Comparison of ENCODE assay signal across 8 cellular contexts in genomic region chr4:6658635-6659075, GRCh38. TPM values are rescaled to one million over a fixed set of nuclear protein-coding genes. Genes with fewer than 3 reads are reported as not detected.
DNase-seq lines count a peak whose midpoint lies in the region; ATAC-seq and TF ChIP-seq lines count a peak whose summit lies in the region.

No MANE protein-coding gene starts in this region.

- H3K4me1 ChIP-seq in gastroesophageal sphincter (peaks cover 0 to 16% (median 0%) of the 10 kb centered on the region in 3 donors), rectal smooth muscle tissue (ENCODE audit: control insufficient read depth, insufficient read depth, low read length) (no peaks in the 10 kb centered on the region), OCI-LY7 (ENCODE audit: insufficient read depth, low read length, poor library complexity, severe bottlenecking) (no peaks in the 10 kb centered on the region)

- H3K27ac Mint-ChIP-seq in activated T-helper 17 cell treated with anti-CD3 and anti-CD28 coated beads, Interleukin-2, amount 50 U/mL, for 72 hours, result no peak overlapping the region

- H3K36me3 ChIP-seq in gastroesophageal sphincter (no peaks in the 10 kb centered on the region), rectal smooth muscle tissue (ENCODE audit: control insufficient read depth, insufficient read depth, low read length) (no peaks in the 10 kb centered on the region), OCI-LY7 (ENCODE audit: insufficient read depth, low read length) (no peaks in the 10 kb centered on the region)

- H3K27me3 ChIP-seq in gastroesophageal sphincter (no peaks in the 10 kb centered on the region), rectal smooth muscle tissue (ENCODE audit: control insufficient read depth, insufficient read depth, low read length) (no peaks in the 10 kb centered on the region)

- no peak overlapping the region for H2AFZ ChIP-seq in OCI-LY7 (ENCODE audit: low read length)

- POLR2A ChIA-PET in OCI-LY7 (lab: Charles Lee), result no interaction called here

- TF ChIP-seq POLR2A in gastroesophageal sphincter (IDR thresholded peaks at IDR 0.05), result no peak

- no peaks in the 10 kb centered on the region for H3K9me3 ChIP-seq in gastroesophageal sphincter
- H3K9me3 ChIP-seq in OCI-LY7 (ENCODE audit: low read length), result no peaks in the 10 kb centered on the region

- ATAC-seq in GM19023 (IDR thresholded peaks at IDR 0.05; ENCODE audit: unreplicated experiment), result peak; percentile 71
- peak; percentile 90 for ATAC-seq in activated T-helper 17 cell treated with anti-CD3 and anti-CD28 coated beads, Interleukin-2, amount 50 U/mL, for 72 hours (replicated peaks)
- ATAC-seq in gastroesophageal sphincter, result peak; percentile 72
- ATAC-seq in GM21619 (IDR thresholded peaks at IDR 0.05; ENCODE audit: unreplicated experiment), result no peak

- WGBS in gastroesophageal sphincter (ENCODE audit: low coverage in 1 of 2), 2 donors, result 0% methylated on average over 1 of the region's 52 CpGs; no CpG with 5 or more reads in 1 of the 2 donors

- intact Hi-C loops in OCI-LY7 (cut with micrococcal nuclease; ENCODE audit: unreplicated experiment), result no loop called here

- H3K4me2 ChIP-seq in OCI-LY7 (ENCODE audit: low read length), result no peak overlapping the region

- no peak for TF ChIP-seq CTCF in gastroesophageal sphincter (IDR thresholded peaks at IDR 0.05)
- TF ChIP-seq CTCF in OCI-LY7 (conservative IDR thresholded peaks at IDR 0.05; ENCODE audit: low read length), result no peak

- BruUV-seq in OCI-LY7 (replicated peaks; lab: Mats Ljungman, UMichigan), result no TSS peak

- no peak overlapping the region for H3K9ac ChIP-seq in rectal smooth muscle tissue (ENCODE audit: low read length)

- H3K4me1 Mint-ChIP-seq in activated T-helper 17 cell treated with anti-CD3 and anti-CD28 coated beads, Interleukin-2, amount 50 U/mL, for 72 hours, result peaks cover 5% of the 10 kb centered on the region

- peak overlapping the region; percentile 30 to 55 for H3K4me3 ChIP-seq in gastroesophageal sphincter
- H3K4me3 ChIP-seq in rectal smooth muscle tissue (ENCODE audit: low read length), result peak overlapping the region; percentile 55
- no peak overlapping the region for H3K4me3 ChIP-seq in OCI-LY7 (ENCODE audit: low read depth, low read length, poor library complexity, severe bottlenecking)

- H3K4me3 Mint-ChIP-seq in activated T-helper 17 cell treated with anti-CD3 and anti-CD28 coated beads, Interleukin-2, amount 50 U/mL, for 72 hours, result peak overlapping the region; percentile 64

- H3K27me3 Mint-ChIP-seq in activated T-helper 17 cell treated with anti-CD3 and anti-CD28 coated beads, Interleukin-2, amount 50 U/mL, for 72 hours, result no peaks in the 10 kb centered on the region

- no peak for TF ChIP-seq EP300 in gastroesophageal sphincter (IDR thresholded peaks at IDR 0.05)

- H3K9me3 Mint-ChIP-seq in activated T-helper 17 cell treated with anti-CD3 and anti-CD28 coated beads, Interleukin-2, amount 50 U/mL, for 72 hours, result no peaks in the 10 kb centered on the region

- no peaks in the 10 kb centered on the region for H3K9me2 ChIP-seq in OCI-LY7 (ENCODE audit: insufficient read depth, low read length)

- no peak for DNase-seq in NCI-H1694 (lab: John Stamatoyannopoulos, UW)
- no peak for DNase-seq in OCI-LY7 (ENCODE audit: low spot score)
- DNase-seq in DMS 273 treated with DMSO at 0.1 percent for 48 hours (lab: John Stamatoyannopoulos, UW), result no peak

- no peaks in the 10 kb centered on the region for H4K20me1 ChIP-seq in OCI-LY7 (ENCODE audit: insufficient read depth, low read length)

- H3K36me3 Mint-ChIP-seq in activated T-helper 17 cell treated with anti-CD3 and anti-CD28 coated beads, Interleukin-2, amount 50 U/mL, for 72 hours (ENCODE audit: low read depth), result no peaks in the 10 kb centered on the region

- H3K27ac ChIP-seq in gastroesophageal sphincter, result peak overlapping the region; percentile 13 to 84 (median 75)
- peak overlapping the region; percentile 30 for H3K27ac ChIP-seq in rectal smooth muscle tissue (ENCODE audit: low read depth, low read length)
- H3K27ac ChIP-seq in OCI-LY7 (ENCODE audit: low read depth, low read length, poor library complexity, severe bottlenecking), result no peak overlapping the region

- no peaks in the 10 kb centered on the region for H3K79me2 ChIP-seq in OCI-LY7 (ENCODE audit: insufficient read depth, low read depth, low read length)

- CTCF ChIA-PET in OCI-LY7 (lab: Charles Lee; ENCODE audit: unreplicated experiment), result no interaction called here

RNA-seq across cellular contexts. Expression of gene MRFAP1, which starts 18.2 kb away (rescaled TPM):
- total RNA-seq in activated T-helper 17 cell treated with anti-CD3 and anti-CD28 coated beads, Interleukin-2, amount 50 U/mL, for 72 hours, result 10 to 100 TPM; 86.7 to 96.7 TPM
- total RNA-seq in gastroesophageal sphincter (100 to 1,000 TPM; 202 to 358 (median 277) TPM), OCI-LY7 (2022) (213 and 224 TPM in 2 replicates)
- 90.8 and 142 TPM in 2 replicates for total RNA-seq in OCI-LY7 (2014; rRNA removed; shearing (Covaris generic))

RNA-seq across cellular contexts. Expression of gene S100P, which starts 35.0 kb away (rescaled TPM):
- total RNA-seq in activated T-helper 17 cell treated with anti-CD3 and anti-CD28 coated beads, Interleukin-2, amount 50 U/mL, for 72 hours, result 1 to 10 TPM in 1 of 2 donors, under 1 TPM in 1; 0.87 to 2.5 TPM
- 1 to 10 TPM in 1 of 4 donors, under 1 TPM in 1, not detected in 2; 0.94 to 9.7 TPM for total RNA-seq in gastroesophageal sphincter
- total RNA-seq in OCI-LY7 (2014; rRNA removed; shearing (Covaris generic)), result not detected in 2 replicates
- not detected in 2 replicates for total RNA-seq in OCI-LY7 (2022)

RNA-seq across cellular contexts. Expression of gene MRFAP1L1, which starts 51.0 kb away (rescaled TPM):
- 10 to 100 TPM; 35.8 to 53.6 TPM for total RNA-seq in activated T-helper 17 cell treated with anti-CD3 and anti-CD28 coated beads, Interleukin-2, amount 50 U/mL, for 72 hours
- total RNA-seq in gastroesophageal sphincter (10 to 100 TPM; 59.2 to 74.1 (median 66.8) TPM), OCI-LY7 (2022) (49.3 and 50.1 TPM in 2 replicates)
- total RNA-seq in OCI-LY7 (2014; rRNA removed; shearing (Covaris generic)), result 50.5 and 79.2 TPM in 2 replicates

RNA-seq across cellular contexts. Expression of gene BLOC1S4, which starts 57.3 kb away (rescaled TPM):
- 10 to 100 TPM; 15.9 to 17.7 TPM for total RNA-seq in activated T-helper 17 cell treated with anti-CD3 and anti-CD28 coated beads, Interleukin-2, amount 50 U/mL, for 72 hours
- 10 to 100 TPM; 10.1 to 20.7 (median 18.7) TPM for total RNA-seq in gastroesophageal sphincter
- 26.5 and 36.1 TPM in 2 replicates for total RNA-seq in OCI-LY7 (2014; rRNA removed; shearing (Covaris generic))
- total RNA-seq in OCI-LY7 (2022), result 26.1 and 32.3 TPM in 2 replicates
